Comparison of ENCODE assay signal across 14 cellular contexts in genomic region chr12:45209784-45210183, GRCh38. TPM values are rescaled to one million over a fixed set of nuclear protein-coding genes. Genes with fewer than 3 reads are reported as not detected.
A peak's percentile ranks its signal among the peaks of the same experiment; 100 is the strongest.
DNase-seq lines count a peak whose midpoint lies in the region; ATAC-seq and TF ChIP-seq lines count a peak whose summit lies in the region.
"Had no signal": no experiment of that assay in that cellular context is flagged by ENCODE, and none has a peak within 500 bp of the region (broad histone marks: within the 10 kb centered on the region; RNA-seq: fewer than 3 reads in every experiment).

No MANE protein-coding gene starts in this region.

- H3K27ac Mint-ChIP-seq in stimulated activated naive B cell treated with anti-CD40 and anti-IgM and Interleukin-4, amounts not matched to agents 10 μg/mL and 1 μg/mL and 100 μg/mL, for 72 hours = no peak overlapping the region
- H3K27ac Mint-ChIP-seq: CD14-positive monocyte; CD8-positive, alpha-beta memory T cell; HFFc6 had no signal

- H3K4me1 Mint-ChIP-seq in stimulated activated naive B cell treated with anti-CD40 and anti-IgM and Interleukin-4, amounts not matched to agents 10 μg/mL and 1 μg/mL and 100 μg/mL, for 72 hours = peaks cover 9 to 21% of the 10 kb centered on the region in 2 donors

- DNase-seq in DMS79 treated with DMSO at 0.1 percent for 48 hours (lab: John Stamatoyannopoulos, UW) = peak; percentile 74
- DNase-seq in DMS79 (lab: John Stamatoyannopoulos, UW) = no peak
- no peak for DNase-seq in epithelial cell of prostate (ENCODE audit: low read depth, low spot score)
- DNase-seq in stimulated activated naive B cell treated with anti-CD40 and anti-IgM and Interleukin-4, amounts not matched to agents 10 μg/mL and 1 μg/mL and 100 μg/mL, for 72 hours = no peak
- no peak for DNase-seq in NOMO-1 treated with dmso at 0.1 percent for 144 hours (lab: John Stamatoyannopoulos, UW; ENCODE audit: unreplicated experiment)
- DNase-seq in H4 (ENCODE audit: low spot score) = no peak
- no peak for DNase-seq in erythroblast (lab: John Stamatoyannopoulos, UW)
- DNase-seq: Caco-2; CD8-positive, alpha-beta memory T cell; HFFc6 had no signal

- H3K36me3 Mint-ChIP-seq in stimulated activated naive B cell treated with anti-CD40 and anti-IgM and Interleukin-4, amounts not matched to agents 10 μg/mL and 1 μg/mL and 100 μg/mL, for 72 hours = peaks cover 0 to 1% of the 10 kb centered on the region in 2 donors
- H3K36me3 Mint-ChIP-seq: CD8-positive, alpha-beta memory T cell had no signal

- no peak for TF ChIP-seq POLR2A in erythroblast (IDR thresholded peaks at IDR 0.05; ENCODE audit: low read length)

- H3K9me3 Mint-ChIP-seq in stimulated activated naive B cell treated with anti-CD40 and anti-IgM and Interleukin-4, amounts not matched to agents 10 μg/mL and 1 μg/mL and 100 μg/mL, for 72 hours = no peaks in the 10 kb centered on the region
- H3K9me3 Mint-ChIP-seq: CD8-positive, alpha-beta memory T cell; HFFc6 had no signal

- peak overlapping the region; percentile 22 for H3K27ac ChIP-seq in epithelial cell of prostate
- H3K27ac ChIP-seq: 22Rv1, HL-60 had no signal

- peak; percentile 53 for ATAC-seq in HG02610 (IDR thresholded peaks at IDR 0.05; ENCODE audit: unreplicated experiment)
- ATAC-seq in stimulated activated naive B cell treated with anti-CD40 and anti-IgM and Interleukin-4, amounts not matched to agents 10 μg/mL and 1 μg/mL and 100 μg/mL, for 72 hours (replicated peaks) = peak; percentile 73 to 82

- H3K4me3 Mint-ChIP-seq in stimulated activated naive B cell treated with anti-CD40 and anti-IgM and Interleukin-4, amounts not matched to agents 10 μg/mL and 1 μg/mL and 100 μg/mL, for 72 hours = no peak overlapping the region
- H3K4me3 Mint-ChIP-seq: CD14-positive monocyte; CD8-positive, alpha-beta memory T cell; HFFc6 had no signal

- H3K27me3 Mint-ChIP-seq in stimulated activated naive B cell treated with anti-CD40 and anti-IgM and Interleukin-4, amounts not matched to agents 10 μg/mL and 1 μg/mL and 100 μg/mL, for 72 hours = no peaks in the 10 kb centered on the region
- H3K27me3 Mint-ChIP-seq: CD8-positive, alpha-beta memory T cell had no signal

RNA-seq across cellular contexts. Expression of gene ANO6, which starts 6.1 kb away (rescaled TPM):
- total RNA-seq in H4 (2014; rRNA removed; shearing (Covaris generic)) = 30.9 and 37.6 TPM in 2 replicates
